ENCODE assay signal across 1 cellular context in genomic region chr22:19429950-19430889, GRCh38.
A peak's percentile ranks its signal among the peaks of the same experiment; 100 is the strongest.
TF ChIP-seq lines count a peak whose summit lies in the region.

No MANE protein-coding gene starts in this region.

TF ChIP-seq in K562, 482 proteins besides CTCF, POLR2A, EP300 and RAD21 (continued from another document and continues in another):
- TF ChIP-seq E2F8 (IDR thresholded peaks at IDR 0.05; ENCODE audit: low read depth, partially characterized antibody) (no peak), ZMIZ1 (IDR thresholded peaks at IDR 0.05; ENCODE audit: low read depth in 2 of 2, low read length in 2 of 2) (no peak; a peak in 1 of 4 replicates), GTF3C2 (IDR thresholded peaks at IDR 0.05; ENCODE audit: borderline replicate concordance, extremely low read depth, insufficient read length) (no peak), ARID3B (CRISPR knock-in tag; IDR thresholded peaks at IDR 0.05; ENCODE audit: borderline replicate concordance) (peak; percentile 25; the same call in 1 of the 2 replicates), FOXM1 (IDR thresholded peaks at IDR 0.05; ENCODE audit: low read depth) (no peak), FOXM1 (CRISPR knock-in tag; IDR thresholded peaks at IDR 0.05; ENCODE audit: low read depth) (no peak), HCFC1 (IDR thresholded peaks at IDR 0.05; ENCODE audit: low read depth, low read length) (peak; percentile 52; the same call in 1 of the 2 replicates), ATF1 (CRISPR knock-in tag; IDR thresholded peaks at IDR 0.05) (no peak), ATF1 (tag; IDR thresholded peaks at IDR 0.05) (peak; percentile 90), ZNF583 (CRISPR knock-in tag; IDR thresholded peaks at IDR 0.05) (no peak), MAFF (IDR thresholded peaks at IDR 0.05; ENCODE audit: low read length) (0 out of 2 replicates have a peak, but pooled peaks have one; percentile 12), BRD4 (IDR thresholded peaks at IDR 0.05) (peak; percentile 58; the same call in 1 of the 2 replicates), XRCC3 (IDR thresholded peaks at IDR 0.05) (no peak), JUND (IDR thresholded peaks at IDR 0.05; ENCODE audit: borderline replicate concordance, low read depth, low read length) (peak; percentile 80), JUND (tag; IDR thresholded peaks at IDR 0.05; ENCODE audit: borderline replicate concordance, low read depth, low read length) (no peak), PTBP1 (IDR thresholded peaks at IDR 0.05; ENCODE audit: low read depth, low read length) (peak; percentile 56; the same call in 1 of the 2 replicates), NEUROD1 (IDR thresholded peaks at IDR 0.05; ENCODE audit: borderline replicate concordance, low read depth, low read length, partially characterized antibody) (peak; percentile 84), JUN (IDR thresholded peaks at IDR 0.05; ENCODE audit: borderline replicate concordance, low read depth, low read length) (0 out of 2 replicates have a peak, but pooled peaks have one; percentile 36), JUN (CRISPR knock-in tag; IDR thresholded peaks at IDR 0.05; ENCODE audit: borderline replicate concordance) (no peak), ARID3A (IDR thresholded peaks at IDR 0.05; ENCODE audit: borderline replicate concordance, low read depth, low read length) (0 out of 2 replicates have a peak, but pooled peaks have one; percentile 46), TAF7 (tag; IDR thresholded peaks at IDR 0.05) (0 out of 2 replicates have a peak, but pooled peaks have one; percentile 8), CEBPG (CRISPR knock-in tag; IDR thresholded peaks at IDR 0.05) (no peak), CEBPG (tag; conservative IDR thresholded peaks at IDR 0.05 in 1 of 2, IDR thresholded peaks at IDR 0.05 in 1 of 2) (peak in 1 of 2 experiments; percentile 60; a peak in 1 of 4 replicates), ATF4 (CRISPR knock-in tag; IDR thresholded peaks at IDR 0.05) (0 out of 2 replicates have a peak, but pooled peaks have one; percentile 30), RFX1 (IDR thresholded peaks at IDR 0.05) (no peak), CEBPB (tag; IDR thresholded peaks at IDR 0.05) (peak; percentile 84), SMAD1 (IDR thresholded peaks at IDR 0.05; ENCODE audit: low read depth, low read length, partially characterized antibody) (peak; percentile 15), ERF (CRISPR knock-in tag; IDR thresholded peaks at IDR 0.05) (0 out of 2 replicates have a peak, but pooled peaks have one; percentile 10), WHSC1 (IDR thresholded peaks at IDR 0.05; ENCODE audit: low read length) (peak; percentile 23), KDM4B (IDR thresholded peaks at IDR 0.05; ENCODE audit: borderline replicate concordance in 2 of 2, low read depth in 1 of 2) (no peak), SMAD4 (CRISPR knock-in tag; conservative IDR thresholded peaks at IDR 0.05) (no peak), RBM17 (IDR thresholded peaks at IDR 0.05; ENCODE audit: borderline replicate concordance, low read depth, low read length) (no peak), CGGBP1 (CRISPR knock-in tag; IDR thresholded peaks at IDR 0.05) (0 out of 2 replicates have a peak, but pooled peaks have one; percentile 39), SMAD3 (CRISPR knock-in tag; conservative IDR thresholded peaks at IDR 0.05) (peak; percentile 58; the same call in 1 of the 2 replicates), ILF3 (IDR thresholded peaks at IDR 0.05; ENCODE audit: borderline replicate concordance) (no peak), LEF1 (IDR thresholded peaks at IDR 0.05) (no peak), THRAP3 (IDR thresholded peaks at IDR 0.05; ENCODE audit: borderline replicate concordance) (no peak), THAP12 (CRISPR knock-in tag; IDR thresholded peaks at IDR 0.05) (0 out of 2 replicates have a peak, but pooled peaks have one; percentile 3), NFIX (CRISPR knock-in tag; IDR thresholded peaks at IDR 0.05; ENCODE audit: low read depth) (no peak), HDAC8 (tag; IDR thresholded peaks at IDR 0.05) (0 out of 2 replicates have a peak, but pooled peaks have one; percentile 56), BHLHE40 (IDR thresholded peaks at IDR 0.05; ENCODE audit: low read length) (peak; percentile 52; the same call in 1 of the 2 replicates), GATAD2B (IDR thresholded peaks at IDR 0.05; ENCODE audit: borderline replicate concordance) (no peak), KLF13 (tag; IDR thresholded peaks at IDR 0.05; ENCODE audit: borderline replicate concordance, low read depth) (no peak), HINFP (tag; conservative IDR thresholded peaks at IDR 0.05; ENCODE audit: low read depth) (no peak), CAMTA2 (CRISPR knock-in tag; conservative IDR thresholded peaks at IDR 0.05) (no peak), HSF4 (CRISPR knock-in tag; IDR thresholded peaks at IDR 0.05; ENCODE audit: borderline replicate concordance) (no peak; the same call in 1 of the 2 replicates), PCBP1 (IDR thresholded peaks at IDR 0.05; ENCODE audit: low read depth, low read length, poor library complexity, severe bottlenecking) (no peak), ZNF77 (CRISPR knock-in tag; IDR thresholded peaks at IDR 0.05) (no peak)
